ENCODE assay signal across 14 cellular contexts in genomic region chr10:44051091-44051490, GRCh38.
DNase-seq lines count a peak whose midpoint lies in the region; ATAC-seq and TF ChIP-seq lines count a peak whose summit lies in the region.
"Had no signal": no experiment of that assay in that cellular context is flagged by ENCODE, and none has a peak within 500 bp of the region (broad histone marks: within the 10 kb centered on the region; RNA-seq: fewer than 3 reads in every experiment).

No MANE protein-coding gene starts in this region.

- H3K4me1 Mint-ChIP-seq in mesothelial cell of epicardium = peaks cover 34% of the 10 kb centered on the region
- H3K4me1 Mint-ChIP-seq: CD4-positive, CD25-positive, alpha-beta regulatory T cell had no signal

- no peaks in the 10 kb centered on the region for H3K36me3 Mint-ChIP-seq in mesothelial cell of epicardium
- H3K36me3 Mint-ChIP-seq: CD4-positive, CD25-positive, alpha-beta regulatory T cell; CD8-positive, alpha-beta memory T cell had no signal

- no peaks in the 10 kb centered on the region for H3K9me3 Mint-ChIP-seq in mesothelial cell of epicardium
- H3K9me3 Mint-ChIP-seq: CD8-positive, alpha-beta memory T cell had no signal

- H3K4me3 Mint-ChIP-seq in mesothelial cell of epicardium = no peak overlapping the region
- H3K4me3 Mint-ChIP-seq: CD4-positive, CD25-positive, alpha-beta regulatory T cell; CD8-positive, alpha-beta memory T cell had no signal

- TF ChIP-seq CTCF in mesothelial cell of epicardium (IDR thresholded peaks at IDR 0.05; ENCODE audit: unreplicated experiment) = no peak

- no peak for ATAC-seq in GM18519 (IDR thresholded peaks at IDR 0.05; ENCODE audit: low FRiP score, unreplicated experiment)
- ATAC-seq in HG02840 (IDR thresholded peaks at IDR 0.05; ENCODE audit: low FRiP score, unreplicated experiment) = no peak
- no peak for ATAC-seq in HG03108 (IDR thresholded peaks at IDR 0.05; ENCODE audit: unreplicated experiment)

- peak overlapping the region; percentile 21 for H3K27ac Mint-ChIP-seq in mesothelial cell of epicardium
- H3K27ac Mint-ChIP-seq: CD4-positive, CD25-positive, alpha-beta regulatory T cell; CD8-positive, alpha-beta memory T cell had no signal

- peaks cover 5% of the 10 kb centered on the region for H3K27me3 Mint-ChIP-seq in mesothelial cell of epicardium (ENCODE audit: low read depth)

- DNase-seq in AG20443 (ENCODE audit: low spot score) (peak; percentile 1), NCI-H1694 (lab: John Stamatoyannopoulos, UW) (peak; percentile 63), mesothelial cell of epicardium (ENCODE audit: low spot score in 2 of 2, unreplicated experiment in 2 of 2) (no peak), retina (peak; percentile 4)
- DNase-seq: BE2C; C1 segment of cervical spinal cord; CD4-positive, CD25-positive, alpha-beta regulatory T cell; CD8-positive, alpha-beta memory T cell; COR-L47; DMS153; GDM1 had no signal

Comparison
In these comparisons a context has a peak if more than half of its experiments do, and no peak if none do; other contexts are left out.
1. DNase-seq: peak in AG20443 (single experiment), NCI-H1694 (single experiment) and retina (single experiment); none in mesothelial cell of epicardium (0 of 2).